In genomic region chr10:10994360-10994759, GRCh38 we compare ENCODE assay signal across 8 cellular contexts. TPM values are rescaled to one million over a fixed set of nuclear protein-coding genes. Genes with fewer than 3 reads are reported as not detected.
"Had no signal": no experiment of that assay in that cellular context is flagged by ENCODE, and none has a peak within 500 bp of the region (broad histone marks: within the 10 kb centered on the region; RNA-seq: fewer than 3 reads in every experiment).

No MANE protein-coding gene starts in this region.

- H3K4me1 Mint-ChIP-seq: GM23338, H9, IgD-negative memory B cell had no signal

- H3K27ac ChIP-seq: HL-60 had no signal

- H3K4me3 Mint-ChIP-seq: GM23338, H9, HFFc6, IgD-negative memory B cell had no signal

- ATAC-seq: GM23338, HepG2 had no signal

- H3K27ac Mint-ChIP-seq: GM23338, H9, HFFc6, IgD-negative memory B cell had no signal

- H3K4me3 ChIP-seq: GM23338 had no signal

- DNase-seq: H9, HCEC 1CT, HFFc6, KBM-7 had no signal

- H2AFZ ChIP-seq: GM23338 had no signal

- H3K36me3 Mint-ChIP-seq: IgD-negative memory B cell had no signal

- H3K4me2 ChIP-seq: GM23338 had no signal

RNA-seq across cellular contexts. Expression of gene CELF2, which starts 23.3 kb away (rescaled TPM):
- total RNA-seq: HepG2 had no signal
- polyA plus RNA-seq: HepG2 had no signal
